Comparison of ENCODE assay signal across 10 cellular contexts in genomic region chr14:29521526-29522137, GRCh38.
A peak's percentile ranks its signal among the peaks of the same experiment; 100 is the strongest.
DNase-seq lines count a peak whose midpoint lies in the region; ATAC-seq and TF ChIP-seq lines count a peak whose summit lies in the region.
"Had no signal": no experiment of that assay in that cellular context is flagged by ENCODE, and none has a peak within 500 bp of the region (broad histone marks: within the 10 kb centered on the region; RNA-seq: fewer than 3 reads in every experiment).

No MANE protein-coding gene starts in this region.

- peaks cover 8% of the 10 kb centered on the region for H3K9me3 ChIP-seq in psoas muscle
- H3K9me3 ChIP-seq: vagina had no signal

- DNase-seq in Calu3, result peak; percentile 41
- peak; percentile 9 for DNase-seq in HS-5 (ENCODE audit: low read depth)
- DNase-seq in OCI-M1 (lab: John Stamatoyannopoulos, UW), result peak; percentile 36
- peak; percentile 20 for DNase-seq in glomerular visceral epithelial cell (ENCODE audit: extremely low spot score)
- DNase-seq in NCI-H774 (lab: John Stamatoyannopoulos, UW), result no peak
- DNase-seq in HUDEP-2 (lab: John Stamatoyannopoulos, UW; ENCODE audit: unreplicated experiment in 76 of 76), result no peak
- DNase-seq in psoas muscle, result no peak
- DNase-seq in activated CD4-positive, CD25-positive, alpha-beta regulatory T cell (lab: John Stamatoyannopoulos, UW), result no peak

- ATAC-seq in psoas muscle, result no peak

- H3K4me3 Mint-ChIP-seq in Calu3 (ENCODE audit: low read depth, unreplicated experiment), result no peak overlapping the region

- H3K4me1 Mint-ChIP-seq in Calu3 (ENCODE audit: low read depth, unreplicated experiment), result no peaks in the 10 kb centered on the region

- CTCF ChIA-PET in Calu3 (lab: Charles Lee), result interaction anchor here (0.7 to 1.0 kb wide), 2 partner anchors 505 to 764 kb away, joined by 5 to 6 read pairs; no protein-coding TSS in a partner anchor

- no peak overlapping the region for H3K27ac Mint-ChIP-seq in Calu3 (ENCODE audit: unreplicated experiment)

- peaks cover 4% of the 10 kb centered on the region for H3K9me3 Mint-ChIP-seq in Calu3 (ENCODE audit: low read depth, unreplicated experiment)

- intact Hi-C loops in Calu3 (cut with micrococcal nuclease; ENCODE audit: unreplicated experiment) (loop anchor here (1.0 to 10.0 kb wide), 3 partner anchors 297 to 767 kb away; no protein-coding TSS in a partner anchor), psoas muscle (cut with DNase I) (no loop called here)

- H3K27me3 Mint-ChIP-seq in Calu3 (ENCODE audit: unreplicated experiment), result no peaks in the 10 kb centered on the region

- H3K4me1 ChIP-seq in psoas muscle, result no peaks in the 10 kb centered on the region
- H3K4me1 ChIP-seq: vagina had no signal

- H3K36me3 ChIP-seq in psoas muscle (ENCODE audit: insufficient read depth in 1 of 2, low read depth in 1 of 2), result no peaks in the 10 kb centered on the region
- H3K36me3 ChIP-seq: vagina had no signal

- no peak overlapping the region for H3K27ac ChIP-seq in psoas muscle
- H3K27ac ChIP-seq: skin epidermis, vagina had no signal

- no peaks in the 10 kb centered on the region for H3K36me3 Mint-ChIP-seq in Calu3 (ENCODE audit: insufficient read depth, unreplicated experiment)

- WGBS in psoas muscle, 3 donors, result 33 to 45% (median 35%) methylated on average over 2 of the region's 2 CpGs

- no peak overlapping the region for H3K4me3 ChIP-seq in psoas muscle
- H3K4me3 ChIP-seq: skin epidermis, vagina had no signal

- peak; percentile 28 for TF ChIP-seq CTCF in Calu3 (IDR thresholded peaks at IDR 0.05; ENCODE audit: unreplicated experiment)
- TF ChIP-seq CTCF in psoas muscle (IDR thresholded peaks at IDR 0.05), result no peak

- BruUV-seq in Calu3 (replicated peaks; lab: Mats Ljungman, UMichigan), result no TSS peak

- H3K27me3 ChIP-seq in psoas muscle (ENCODE audit: insufficient read depth in 3 of 3, low read length in 2 of 3), result no peaks in the 10 kb centered on the region
- H3K27me3 ChIP-seq: vagina had no signal

Comparison
In these comparisons a context has a peak if more than half of its experiments do, and no peak if none do; other contexts are left out.
1. DNase-seq: peak in Calu3 (single experiment), HS-5 (single experiment), OCI-M1 (single experiment) and glomerular visceral epithelial cell (single experiment); none in NCI-H774 (single experiment), HUDEP-2 (0 of 76), psoas muscle (0 of 2) and activated CD4-positive, CD25-positive, alpha-beta regulatory T cell (0 of 4).